Comparison of ENCODE assay signal across 18 cellular contexts in the genomic region with DNA sequence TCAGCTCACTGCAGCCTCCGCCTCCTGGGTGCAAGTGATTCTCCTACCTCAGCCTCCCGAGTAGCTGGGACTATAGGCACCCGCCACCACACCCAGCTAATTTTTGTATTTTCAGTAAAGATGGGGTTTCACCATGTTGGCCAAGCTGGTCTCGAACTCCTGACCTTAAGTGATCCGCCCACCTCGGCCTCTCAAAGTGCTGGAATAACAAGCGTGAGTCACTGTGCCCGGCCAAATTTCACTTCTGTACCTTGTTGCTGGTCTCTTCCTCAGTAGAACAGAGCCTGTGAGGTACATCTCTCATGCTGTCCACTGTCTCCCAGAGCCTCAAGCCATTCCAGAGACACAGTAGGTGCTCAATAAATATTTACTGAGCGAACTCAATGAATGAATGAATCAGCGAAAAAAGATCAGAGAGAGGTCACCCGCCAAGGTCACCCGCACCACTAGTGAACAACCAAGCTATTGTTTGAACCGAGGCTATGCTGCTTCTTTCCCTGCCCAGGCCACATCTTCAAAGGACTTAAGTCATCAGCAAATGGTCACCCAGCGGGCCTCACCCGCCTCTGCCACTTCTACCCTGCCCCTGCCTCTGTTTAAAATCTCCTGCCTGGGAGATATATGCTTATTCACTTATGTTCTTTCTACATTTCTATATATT. TPM values are rescaled to one million over a fixed set of nuclear protein-coding genes. Genes with fewer than 3 reads are reported as not detected.
A peak's percentile ranks its signal among the peaks of the same experiment; 100 is the strongest.
DNase-seq lines count a peak whose midpoint lies in the region; ATAC-seq and FAIRE-seq lines count a peak whose summit lies in the region.
"Had no signal": no experiment of that assay in that cellular context is flagged by ENCODE, and none has a peak within 500 bp of the region (broad histone marks: within the 10 kb centered on the region; RNA-seq: fewer than 3 reads in every experiment).

No MANE protein-coding gene starts in this region.

- 72 to 78% methylated on average over 15 of the region's 15 CpGs for WGBS in ectodermal cell, 2 experiments

- H3K4me3 ChIP-seq in ectodermal cell (ENCODE audit: insufficient read depth, low read depth, low read length) = no peak overlapping the region
- H3K4me3 ChIP-seq: esophagus muscularis mucosa, heart right ventricle, tibial artery had no signal

- H3K9me3 ChIP-seq in ectodermal cell (ENCODE audit: control insufficient read depth, low read length) = no peaks in the 10 kb centered on the region
- H3K9me3 ChIP-seq: esophagus muscularis mucosa, heart right ventricle, tibial artery had no signal

- no peak for ATAC-seq in GM19395 (IDR thresholded peaks at IDR 0.05; ENCODE audit: unreplicated experiment)
- ATAC-seq in GM21526 (IDR thresholded peaks at IDR 0.05; ENCODE audit: low FRiP score, unreplicated experiment) = no peak
- ATAC-seq: heart right ventricle, T-helper 17 cell had no signal

- no peaks in the 10 kb centered on the region for H3K36me3 ChIP-seq in ectodermal cell (ENCODE audit: control insufficient read depth, insufficient read depth, low read length)

- FAIRE-seq in urothelium cell line (lab: Jason Lieb, UNC) = no peak

- DNase-seq in NCI-H748 (lab: John Stamatoyannopoulos, UW; ENCODE audit: unreplicated experiment) (peak; percentile 59), NCI-H748 treated with DMSO at 0.1 percent for 48 hours (lab: John Stamatoyannopoulos, UW) (no peak), NCI-H146 treated with DMSO at 0.1 percent for 48 hours (lab: John Stamatoyannopoulos, UW; ENCODE audit: unreplicated experiment) (peak; percentile 46), urothelium cell line (ENCODE audit: low spot score) (peak; percentile 78), NCI-H82 treated with DMSO at 0.1 percent for 48 hours (lab: John Stamatoyannopoulos, UW; ENCODE audit: unreplicated experiment) (no peak)
- DNase-seq: activated CD4-positive, alpha-beta T cell treated with anti-CD3 and anti-CD28 coated beads for 1 hour; CD8-positive, alpha-beta memory T cell; GF-D8; heart right ventricle; HFFc6; NCI-H187; T-helper 17 cell; tibial artery had no signal

- H3K27ac ChIP-seq in ectodermal cell (ENCODE audit: insufficient read depth, low read depth, low read length, poor library complexity, severe bottlenecking) = peak overlapping the region; percentile 44
- H3K27ac ChIP-seq: esophagus muscularis mucosa, heart right ventricle, KMS-11, tibial artery had no signal

- no peaks in the 10 kb centered on the region for H3K27me3 ChIP-seq in ectodermal cell (ENCODE audit: control insufficient read depth, insufficient read depth, low read length, poor library complexity, severe bottlenecking)
- H3K27me3 ChIP-seq: esophagus muscularis mucosa, heart right ventricle, tibial artery had no signal

- peaks cover 6% of the 10 kb centered on the region for H3K4me1 ChIP-seq in ectodermal cell (ENCODE audit: control insufficient read depth, insufficient read depth, low read length)
- H3K4me1 ChIP-seq: esophagus muscularis mucosa, heart right ventricle, tibial artery had no signal

RNA-seq across cellular contexts. Expression of a gene that starts 9.3 kb away (rescaled TPM):
- polyA plus RNA-seq in ectodermal cell (2013, experiment 1 of 4) = 12.2 TPM
- 14.1 TPM for polyA plus RNA-seq in ectodermal cell (2013, experiment 2 of 4)
- polyA plus RNA-seq in ectodermal cell (2013, experiment 3 of 4) = 9.8 TPM
- 12.1 TPM for polyA plus RNA-seq in ectodermal cell (2013, experiment 4 of 4)

RNA-seq across cellular contexts. Expression of a gene that starts 9.7 kb away (rescaled TPM):
- not detected for polyA plus RNA-seq in ectodermal cell (2013, experiment 1 of 4)
- polyA plus RNA-seq in ectodermal cell (2013, experiment 2 of 4) = not detected
- not detected for polyA plus RNA-seq in ectodermal cell (2013, experiment 3 of 4)
- 0.24 TPM for polyA plus RNA-seq in ectodermal cell (2013, experiment 4 of 4)
- polyA plus RNA-seq: CD8-positive, alpha-beta memory T cell; heart right ventricle had no signal

RNA-seq across cellular contexts. Expression of a gene that starts 29.1 kb away (rescaled TPM):
- 50.1 TPM for polyA plus RNA-seq in ectodermal cell (2013, experiment 1 of 4)
- polyA plus RNA-seq in ectodermal cell (2013, experiment 2 of 4) = 39.3 TPM
- polyA plus RNA-seq in ectodermal cell (2013, experiment 3 of 4) = 34.5 TPM
- 36.3 TPM for polyA plus RNA-seq in ectodermal cell (2013, experiment 4 of 4)

RNA-seq across cellular contexts. Expression of a gene that starts 36.9 kb away (rescaled TPM):
- 298 TPM for polyA plus RNA-seq in ectodermal cell (2013, experiment 1 of 4)
- 301 TPM for polyA plus RNA-seq in ectodermal cell (2013, experiment 2 of 4)
- polyA plus RNA-seq in ectodermal cell (2013, experiment 3 of 4) = 217 TPM
- polyA plus RNA-seq in ectodermal cell (2013, experiment 4 of 4) = 240 TPM

RNA-seq across cellular contexts. Expression of a gene that starts 39.0 kb away (rescaled TPM):
- polyA plus RNA-seq in ectodermal cell (2013, experiment 1 of 4) = 0.39 TPM
- 0.52 TPM for polyA plus RNA-seq in ectodermal cell (2013, experiment 2 of 4)
- polyA plus RNA-seq in ectodermal cell (2013, experiment 3 of 4) = 0.96 TPM
- 0.85 TPM for polyA plus RNA-seq in ectodermal cell (2013, experiment 4 of 4)

Comparison
In these comparisons a context has a peak if more than half of its experiments do, and no peak if none do; other contexts are left out.
1. DNase-seq: peak in NCI-H748 (single experiment), NCI-H146 treated with DMSO at 0.1 percent for 48 hours (single experiment) and urothelium cell line (single experiment); none in NCI-H748 treated with DMSO at 0.1 percent for 48 hours (single experiment) and NCI-H82 treated with DMSO at 0.1 percent for 48 hours (single experiment).